17 cellular contexts compared by ENCODE assay signal in the genomic region with DNA sequence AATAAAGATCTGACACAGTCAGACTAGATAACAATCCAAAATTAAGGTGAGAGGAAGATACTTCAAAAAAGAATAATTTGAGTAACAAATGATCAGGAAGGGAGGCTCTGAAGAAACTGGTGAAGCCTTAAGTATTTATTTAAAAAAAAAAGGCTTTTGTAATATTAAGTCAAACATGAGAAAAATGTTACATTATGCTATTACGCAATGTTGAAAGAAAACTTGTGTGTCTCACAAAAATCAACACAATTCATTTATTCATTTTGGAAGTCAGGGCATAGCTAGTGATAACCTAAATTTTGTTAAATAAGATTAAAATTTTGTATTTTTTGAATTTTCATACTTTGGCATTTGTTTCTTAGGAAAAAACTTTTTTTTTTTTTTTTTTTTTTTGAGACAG.
"Had no signal": no experiment of that assay in that cellular context is flagged by ENCODE, and none has a peak within 500 bp of the region (broad histone marks: within the 10 kb centered on the region; RNA-seq: fewer than 3 reads in every experiment).

No MANE protein-coding gene starts in this region.

- H3K4me3 ChIP-seq: cardiac muscle cell, esophagus muscularis mucosa, neural progenitor cell, pancreas, transverse colon had no signal

- H3K9me3 ChIP-seq: esophagus muscularis mucosa, pancreas, transverse colon had no signal

- H3K27me3 Mint-ChIP-seq: activated CD4-positive, alpha-beta memory T cell treated with anti-CD3 and anti-CD28 coated beads for 36 hours; activated CD4-positive, alpha-beta T cell treated with anti-CD3 and anti-CD28 coated beads for 36 hours; activated CD8-positive, alpha-beta memory T cell treated with anti-CD3 and anti-CD28 coated beads, Interleukin-2, amount 10 ng/mL, durations not matched to agents 7 days and 5 days; activated naive CD8-positive, alpha-beta T cell treated with anti-CD3 and anti-CD28 coated beads, Interleukin-2, amount 50 U/mL, for 24 hours; T-helper 17 cell had no signal

- H3K9me3 Mint-ChIP-seq: activated naive CD4-positive, alpha-beta T cell treated with anti-CD3 and anti-CD28 coated beads for 36 hours; neural progenitor cell had no signal

- H2AFZ ChIP-seq: neural progenitor cell had no signal

- H3K27ac Mint-ChIP-seq: activated CD4-positive, alpha-beta memory T cell treated with anti-CD3 and anti-CD28 coated beads for 36 hours; activated CD4-positive, alpha-beta T cell treated with anti-CD3 and anti-CD28 coated beads for 36 hours; activated CD8-positive, alpha-beta memory T cell treated with anti-CD3 and anti-CD28 coated beads, Interleukin-2, amount 10 ng/mL, durations not matched to agents 7 days and 5 days; activated naive CD4-positive, alpha-beta T cell treated with anti-CD3 and anti-CD28 coated beads for 36 hours; activated T-helper 2 cell treated with anti-CD3 and anti-CD28 coated beads, Interferon-gamma antibody, Interleukin-2, Interleukin-4, amounts not matched to agents 10 μg/mL and 5 μg/mL and 100 μg/mL, durations not matched to agents 14 hours and 24 hours and 36 hours; neural progenitor cell; T-helper 17 cell had no signal

- H3K4me1 ChIP-seq: esophagus muscularis mucosa, neural progenitor cell, transverse colon had no signal

- H3K36me3 ChIP-seq: cardiac muscle cell, pancreas, transverse colon had no signal

- H3K27me3 ChIP-seq: cardiac muscle cell, esophagus muscularis mucosa, neural progenitor cell, pancreas, transverse colon had no signal

- H3K27ac ChIP-seq: cardiac muscle cell, esophagus muscularis mucosa, neural progenitor cell, pancreas, transverse colon had no signal

- H3K4me1 Mint-ChIP-seq: activated naive CD8-positive, alpha-beta T cell treated with anti-CD3 and anti-CD28 coated beads, Interleukin-2, amount 50 U/mL, for 24 hours; neural progenitor cell had no signal

- H3K4me3 Mint-ChIP-seq: activated CD4-positive, alpha-beta memory T cell treated with anti-CD3 and anti-CD28 coated beads for 36 hours; activated CD4-positive, alpha-beta T cell treated with anti-CD3 and anti-CD28 coated beads for 36 hours; activated CD8-positive, alpha-beta memory T cell treated with anti-CD3 and anti-CD28 coated beads, Interleukin-2, amount 10 ng/mL, durations not matched to agents 7 days and 5 days; activated naive CD4-positive, alpha-beta T cell treated with anti-CD3 and anti-CD28 coated beads for 36 hours; activated naive CD8-positive, alpha-beta T cell treated with anti-CD3 and anti-CD28 coated beads, Interleukin-2, amount 50 U/mL, for 24 hours; neural progenitor cell; T-helper 17 cell had no signal

- DNase-seq: activated CD4-positive, alpha-beta memory T cell treated with anti-CD3 and anti-CD28 coated beads for 36 hours; activated CD4-positive, alpha-beta T cell treated with anti-CD3 and anti-CD28 coated beads for 36 hours; activated CD8-positive, alpha-beta memory T cell treated with anti-CD3 and anti-CD28 coated beads, Interleukin-2, amount 10 ng/mL, durations not matched to agents 7 days and 5 days; activated naive CD4-positive, alpha-beta T cell treated with anti-CD3 and anti-CD28 coated beads for 36 hours; activated naive CD8-positive, alpha-beta T cell treated with anti-CD3 and anti-CD28 coated beads, Interleukin-2, amount 50 U/mL, for 24 hours; activated T-cell treated with anti-CD3 and anti-CD28 coated beads, Interleukin-2, amount 50 U/mL, for 1 hour; pancreas; stimulated activated CD4-positive, alpha-beta T cell treated with anti-CD3 and anti-CD28 coated beads, Interleukin-4, amount 100 ng/mL, for 24 hours; stimulated activated CD8-positive, alpha-beta memory T cell treated with anti-CD3 and anti-CD28 coated beads, Interleukin-4, amount 100 ng/mL, for 48 hours; stimulated activated naive CD4-positive, alpha-beta T cell treated with Interleukin-2 at 50 U/mL for 16 hours; T-helper 17 cell; transverse colon had no signal

- ATAC-seq: activated CD4-positive, alpha-beta T cell treated with anti-CD3 and anti-CD28 coated beads for 36 hours; activated CD8-positive, alpha-beta memory T cell treated with anti-CD3 and anti-CD28 coated beads, Interleukin-2, amount 10 ng/mL, durations not matched to agents 7 days and 5 days; activated naive CD8-positive, alpha-beta T cell treated with anti-CD3 and anti-CD28 coated beads, Interleukin-2, amount 50 U/mL, for 24 hours; left lobe of liver; pancreas; T-helper 17 cell had no signal

- H3K9ac ChIP-seq: neural progenitor cell had no signal

- H3K4me2 ChIP-seq: neural progenitor cell had no signal
